Comparison of ENCODE assay signal across 10 cellular contexts in the genomic region with DNA sequence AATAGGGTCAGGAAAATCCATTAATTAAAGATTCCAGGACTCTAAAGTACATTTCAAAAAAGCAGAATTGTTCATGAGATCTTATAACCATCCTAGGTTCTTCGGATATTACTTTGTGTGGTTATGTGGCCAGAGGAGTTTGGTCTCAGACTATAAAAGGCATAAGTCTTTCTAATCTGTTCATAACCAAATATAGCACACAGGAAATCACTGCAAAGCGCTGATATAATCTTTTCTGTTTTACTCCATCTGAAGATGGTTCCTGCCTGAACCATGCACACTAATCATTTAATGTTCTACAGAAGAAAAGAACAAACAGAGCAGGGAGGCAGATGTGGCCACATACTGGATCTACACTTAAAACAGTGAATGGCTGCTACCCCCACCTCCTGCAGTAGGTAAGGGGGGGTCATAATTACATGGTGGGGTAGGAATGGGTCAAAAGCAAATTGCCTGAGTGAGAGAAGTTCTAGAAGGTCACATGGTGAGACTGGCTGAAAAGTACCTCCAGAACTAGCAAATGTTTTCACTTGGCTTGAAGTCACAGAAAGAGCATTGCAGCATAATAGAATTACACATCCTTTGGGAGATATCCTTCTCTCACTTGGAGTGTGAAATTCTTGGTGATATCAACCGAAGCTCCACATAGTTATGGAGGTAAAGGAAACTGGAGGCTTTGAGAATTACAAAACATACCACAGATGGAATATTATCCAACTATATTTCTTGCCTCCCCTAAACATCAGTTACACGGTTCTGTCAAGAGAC.
DNase-seq lines count a peak whose midpoint lies in the region; ATAC-seq and TF ChIP-seq lines count a peak whose summit lies in the region.
"Had no signal": no experiment of that assay in that cellular context is flagged by ENCODE, and none has a peak within 500 bp of the region (broad histone marks: within the 10 kb centered on the region; RNA-seq: fewer than 3 reads in every experiment).

No MANE protein-coding gene starts in this region.

- no peak overlapping the region for H3K4me3 ChIP-seq in osteoblast (ENCODE audit: insufficient read depth, low read length)

- H3K27me3 ChIP-seq in osteoblast (ENCODE audit: insufficient read depth, low read length): no peaks in the 10 kb centered on the region

- no peaks in the 10 kb centered on the region for H3K36me3 Mint-ChIP-seq in activated CD4-positive, alpha-beta T cell treated with anti-CD3 and anti-CD28 coated beads for 36 hours (ENCODE audit: low read depth)
- no peaks in the 10 kb centered on the region for H3K36me3 Mint-ChIP-seq in activated CD4-positive, alpha-beta T cell treated with anti-CD3 and anti-CD28 coated beads, Interleukin-2, amount 10 ng/mL, durations not matched to agents 7 days and 5 days (ENCODE audit: low read depth)

- POLR2A ChIA-PET in activated CD4-positive, alpha-beta T cell treated with anti-CD3 and anti-CD28 coated beads for 36 hours (lab: Charles Lee): no interaction called here
- POLR2A ChIA-PET in activated CD4-positive, alpha-beta T cell treated with anti-CD3 and anti-CD28 coated beads, Interleukin-2, amount 10 ng/mL, durations not matched to agents 7 days and 5 days (lab: Charles Lee): no interaction called here

- CTCF ChIA-PET in activated CD4-positive, alpha-beta T cell treated with anti-CD3 and anti-CD28 coated beads for 36 hours (lab: Charles Lee): no interaction called here
- CTCF ChIA-PET in activated CD4-positive, alpha-beta T cell treated with anti-CD3 and anti-CD28 coated beads, Interleukin-2, amount 10 ng/mL, durations not matched to agents 7 days and 5 days (lab: Charles Lee): no interaction called here

- H3K79me2 ChIP-seq in osteoblast (ENCODE audit: insufficient read depth, low read length): no peaks in the 10 kb centered on the region

- H3K4me3 Mint-ChIP-seq in activated CD4-positive, alpha-beta T cell treated with anti-CD3 and anti-CD28 coated beads for 36 hours: no peak overlapping the region
- no peak overlapping the region for H3K4me3 Mint-ChIP-seq in activated CD4-positive, alpha-beta T cell treated with anti-CD3 and anti-CD28 coated beads, Interleukin-2, amount 10 ng/mL, durations not matched to agents 7 days and 5 days

- no peaks in the 10 kb centered on the region for H4K20me1 ChIP-seq in osteoblast (ENCODE audit: insufficient read depth, low read length)

- H3K27me3 Mint-ChIP-seq in activated CD4-positive, alpha-beta T cell treated with anti-CD3 and anti-CD28 coated beads for 36 hours: no peaks in the 10 kb centered on the region
- no peaks in the 10 kb centered on the region for H3K27me3 Mint-ChIP-seq in activated CD4-positive, alpha-beta T cell treated with anti-CD3 and anti-CD28 coated beads, Interleukin-2, amount 10 ng/mL, durations not matched to agents 7 days and 5 days

- H3K36me3 ChIP-seq in osteoblast (ENCODE audit: insufficient read depth, low read length): no peaks in the 10 kb centered on the region

- no peaks in the 10 kb centered on the region for H3K9me3 ChIP-seq in osteoblast (ENCODE audit: low read depth, low read length)

- peak overlapping the region; percentile 9 for H3K27ac ChIP-seq in osteoblast (ENCODE audit: low read depth, low read length)
- H3K27ac ChIP-seq: 22Rv1 had no signal

- no peak for TF ChIP-seq CTCF in osteoblast (IDR thresholded peaks at IDR 0.05; ENCODE audit: extremely low read depth, low read depth, low read length)

- H3K27ac Mint-ChIP-seq in activated CD4-positive, alpha-beta T cell treated with anti-CD3 and anti-CD28 coated beads for 36 hours: no peak overlapping the region
- no peak overlapping the region for H3K27ac Mint-ChIP-seq in activated CD4-positive, alpha-beta T cell treated with anti-CD3 and anti-CD28 coated beads, Interleukin-2, amount 10 ng/mL, durations not matched to agents 7 days and 5 days

- H2AFZ ChIP-seq in osteoblast (ENCODE audit: low read length): peak overlapping the region; percentile 11

- DNase-seq in activated CD4-positive, alpha-beta T cell treated with anti-CD3 and anti-CD28 coated beads for 36 hours: no peak
- no peak for DNase-seq in activated CD4-positive, alpha-beta T cell treated with anti-CD3 and anti-CD28 coated beads, Interleukin-2, amount 10 ng/mL, durations not matched to agents 7 days and 5 days
- DNase-seq in osteoblast (ENCODE audit: insufficient read length, low spot score, missing footprints): no peak
- no peak for DNase-seq in NCI-H2029 treated with DMSO at 0.1 percent for 48 hours (lab: John Stamatoyannopoulos, UW)
- no peak for DNase-seq in T-helper 9 cell
- DNase-seq in NCI-H2081 treated with DMSO at 0.1 percent for 48 hours (lab: John Stamatoyannopoulos, UW): no peak
- DNase-seq: activated CD4-positive, alpha-beta T cell treated with anti-CD3 and anti-CD28 coated beads for 1 hour had no signal

- ATAC-seq in activated CD4-positive, alpha-beta T cell treated with anti-CD3 and anti-CD28 coated beads for 36 hours: peak; percentile 57
- peak; percentile 33 for ATAC-seq in HG02642 (IDR thresholded peaks at IDR 0.05; ENCODE audit: poor library complexity, unreplicated experiment)
- ATAC-seq in HG03575 (IDR thresholded peaks at IDR 0.05; ENCODE audit: extremely low read depth, insufficient number of reproducible peaks, low FRiP score, unreplicated experiment): peak; percentile 54

- peaks cover 12% of the 10 kb centered on the region for H3K4me1 Mint-ChIP-seq in activated CD4-positive, alpha-beta T cell treated with anti-CD3 and anti-CD28 coated beads for 36 hours
- peaks cover 6% of the 10 kb centered on the region for H3K4me1 Mint-ChIP-seq in activated CD4-positive, alpha-beta T cell treated with anti-CD3 and anti-CD28 coated beads, Interleukin-2, amount 10 ng/mL, durations not matched to agents 7 days and 5 days

- H3K4me1 ChIP-seq in osteoblast (ENCODE audit: insufficient read depth, low read length): peaks cover 29% of the 10 kb centered on the region

- peaks cover 6% of the 10 kb centered on the region for H3K9me3 Mint-ChIP-seq in activated CD4-positive, alpha-beta T cell treated with anti-CD3 and anti-CD28 coated beads for 36 hours (ENCODE audit: low read depth)
- no peaks in the 10 kb centered on the region for H3K9me3 Mint-ChIP-seq in activated CD4-positive, alpha-beta T cell treated with anti-CD3 and anti-CD28 coated beads, Interleukin-2, amount 10 ng/mL, durations not matched to agents 7 days and 5 days

- H3K4me2 ChIP-seq in osteoblast (ENCODE audit: insufficient read depth, low read length): peak overlapping the region; percentile 34

- intact Hi-C loops in activated CD4-positive, alpha-beta T cell treated with anti-CD3 and anti-CD28 coated beads for 36 hours (cut with DNase I, micrococcal nuclease): loop anchor here in 1 of 2 experiments (2.0 kb wide), 1 partner anchor 182 kb away; no protein-coding TSS in a partner anchor
